ENCODE assay signal across 8 cellular contexts in the genomic region with DNA sequence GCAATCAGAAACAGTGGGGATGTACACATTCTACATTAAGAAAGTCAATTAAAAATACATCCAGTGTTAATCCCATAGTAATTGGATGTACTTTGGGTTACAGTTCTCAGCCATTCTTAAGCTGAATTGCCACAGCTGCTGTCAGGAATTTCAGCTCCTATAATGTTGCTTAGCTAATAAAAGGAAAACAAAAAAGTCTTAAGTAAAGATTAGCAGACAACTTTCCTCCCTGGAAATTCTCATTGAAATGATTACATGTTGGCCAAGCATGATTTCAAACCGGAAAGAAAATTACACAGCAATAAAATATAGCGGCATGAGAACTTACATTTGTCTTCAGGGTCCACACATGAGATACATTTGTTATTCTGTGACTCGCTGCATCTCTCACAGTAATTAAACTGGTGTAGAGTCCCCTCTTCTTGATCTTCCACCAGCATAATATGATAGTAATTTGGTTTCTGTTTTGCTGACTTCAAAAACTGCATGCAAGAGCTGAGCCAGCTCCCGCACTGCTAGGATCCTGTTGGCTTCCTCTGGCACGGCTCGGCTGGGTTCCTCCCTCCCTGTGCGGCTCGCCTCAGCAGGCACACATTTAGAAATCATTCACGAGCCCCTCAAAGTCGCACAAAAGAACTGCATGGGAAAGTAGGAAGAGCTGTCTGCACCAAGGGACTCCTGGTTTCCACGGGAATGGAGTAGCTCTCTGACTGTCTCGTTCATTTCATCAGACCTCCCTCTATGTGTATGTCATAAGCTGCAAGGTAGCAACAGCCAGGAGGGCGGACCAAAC. TPM values are rescaled to one million over a fixed set of nuclear protein-coding genes. Genes with fewer than 3 reads are reported as not detected.
DNase-seq lines count a peak whose midpoint lies in the region; ATAC-seq and TF ChIP-seq lines count a peak whose summit lies in the region.

HTR2A (minus strand) TSS at position 708 of the 793 bp plus-strand sequence. CDS start 1,147 bp downstream, outside the sequence.

- no peaks in the 10 kb centered on the region for H3K36me3 Mint-ChIP-seq in activated CD8-positive, alpha-beta T cell treated with anti-CD3 and anti-CD28 coated beads for 36 hours (ENCODE audit: low read depth)
- H3K36me3 Mint-ChIP-seq in activated CD8-positive, alpha-beta T cell treated with anti-CD3 and anti-CD28 coated beads, Interleukin-2, amount 10 ng/mL, durations not matched to agents 7 days and 5 days (ENCODE audit: low read depth) = no peaks in the 10 kb centered on the region
- no peaks in the 10 kb centered on the region for H3K36me3 Mint-ChIP-seq in immature natural killer cell
- H3K36me3 Mint-ChIP-seq in activated CD8-positive, alpha-beta memory T cell treated with anti-CD3 and anti-CD28 coated beads, Interleukin-2, amount 10 ng/mL, durations not matched to agents 7 days and 5 days = no peaks in the 10 kb centered on the region

- H3K4me1 ChIP-seq in adipocyte (ENCODE audit: control insufficient read depth, insufficient read depth, low read length) = peaks cover 29% of the 10 kb centered on the region

- peaks cover 45% of the 10 kb centered on the region for H3K27me3 Mint-ChIP-seq in activated CD8-positive, alpha-beta T cell treated with anti-CD3 and anti-CD28 coated beads for 36 hours
- H3K27me3 Mint-ChIP-seq in activated CD8-positive, alpha-beta T cell treated with anti-CD3 and anti-CD28 coated beads, Interleukin-2, amount 10 ng/mL, durations not matched to agents 7 days and 5 days (ENCODE audit: low read depth) = peaks cover 56% of the 10 kb centered on the region
- peaks cover 10 to 17% (median 12%) of the 10 kb centered on the region in 3 donors for H3K27me3 Mint-ChIP-seq in immature natural killer cell (ENCODE audit: low read depth in 3 of 3)
- peaks cover 66% of the 10 kb centered on the region for H3K27me3 Mint-ChIP-seq in activated CD8-positive, alpha-beta memory T cell treated with anti-CD3 and anti-CD28 coated beads, Interleukin-2, amount 10 ng/mL, durations not matched to agents 7 days and 5 days

- peak within 1 kb of the TSS; percentile 96 for H3K4me3 ChIP-seq in adipocyte (ENCODE audit: low read length)

- H3K36me3 ChIP-seq in adipocyte (ENCODE audit: control insufficient read depth, insufficient read depth, low read length, severe bottlenecking) = no peaks in the 10 kb centered on the region

- intact Hi-C loops in activated CD8-positive, alpha-beta T cell treated with anti-CD3 and anti-CD28 coated beads for 36 hours (cut with micrococcal nuclease) = no loop called here

- H3K9ac ChIP-seq in adipocyte (ENCODE audit: low read length) = peak within 1 kb of the TSS; percentile 88

- POLR2A ChIA-PET in activated CD8-positive, alpha-beta T cell treated with anti-CD3 and anti-CD28 coated beads for 36 hours (lab: Charles Lee) = no interaction called here
- POLR2A ChIA-PET in activated CD8-positive, alpha-beta T cell treated with anti-CD3 and anti-CD28 coated beads, Interleukin-2, amount 10 ng/mL, durations not matched to agents 7 days and 5 days (lab: Charles Lee) = no interaction called here

- peak; percentile 6 for DNase-seq in activated CD8-positive, alpha-beta T cell treated with anti-CD3 and anti-CD28 coated beads for 36 hours
- DNase-seq in activated CD8-positive, alpha-beta T cell treated with anti-CD3 and anti-CD28 coated beads, Interleukin-2, amount 10 ng/mL, durations not matched to agents 7 days and 5 days = no peak
- DNase-seq in adipocyte (ENCODE audit: low read depth) = peak; percentile 53
- DNase-seq in immature natural killer cell = peak in 1 of 3 donors; percentile 3
- DNase-seq in smooth muscle cell of the brain vasculature (ENCODE audit: low read depth, low spot score) = peak; percentile 28
- no peak for DNase-seq in activated CD8-positive, alpha-beta memory T cell treated with anti-CD3 and anti-CD28 coated beads, Interleukin-2, amount 10 ng/mL, durations not matched to agents 7 days and 5 days
- no peak for DNase-seq in GM19240 (ENCODE audit: insufficient read length, low spot score)
- no peak for DNase-seq in 8988T

- H3K9me3 ChIP-seq in adipocyte (ENCODE audit: control insufficient read depth, low read length) = no peaks in the 10 kb centered on the region

- CTCF ChIA-PET in activated CD8-positive, alpha-beta T cell treated with anti-CD3 and anti-CD28 coated beads for 36 hours (lab: Charles Lee) = no interaction called here
- CTCF ChIA-PET in activated CD8-positive, alpha-beta T cell treated with anti-CD3 and anti-CD28 coated beads, Interleukin-2, amount 10 ng/mL, durations not matched to agents 7 days and 5 days (lab: Charles Lee) = interaction anchor here (0.9 kb wide), 1 partner anchor 48 kb away, joined by 3 read pairs; no protein-coding TSS in a partner anchor
- CTCF ChIA-PET in activated CD8-positive, alpha-beta memory T cell treated with anti-CD3 and anti-CD28 coated beads, Interleukin-2, amount 10 ng/mL, durations not matched to agents 7 days and 5 days (lab: Charles Lee) = interaction anchor here (1.4 kb wide), 1 partner anchor 47 kb away, joined by 3 read pairs; no protein-coding TSS in a partner anchor

- H3K27me3 ChIP-seq in adipocyte (replicated peaks; ENCODE audit: control insufficient read depth, insufficient read depth, low read length) = no peaks in the 10 kb centered on the region

- no peak within 1 kb of the TSS for H3K4me3 Mint-ChIP-seq in activated CD8-positive, alpha-beta T cell treated with anti-CD3 and anti-CD28 coated beads for 36 hours
- H3K4me3 Mint-ChIP-seq in activated CD8-positive, alpha-beta T cell treated with anti-CD3 and anti-CD28 coated beads, Interleukin-2, amount 10 ng/mL, durations not matched to agents 7 days and 5 days = no peak within 1 kb of the TSS
- peak within 1 kb of the TSS; percentile 14 to 60 (median 30) for H3K4me3 Mint-ChIP-seq in immature natural killer cell
- no peak within 1 kb of the TSS for H3K4me3 Mint-ChIP-seq in activated CD8-positive, alpha-beta memory T cell treated with anti-CD3 and anti-CD28 coated beads, Interleukin-2, amount 10 ng/mL, durations not matched to agents 7 days and 5 days

- ATAC-seq in activated CD8-positive, alpha-beta T cell treated with anti-CD3 and anti-CD28 coated beads for 36 hours = no peak
- no peak for ATAC-seq in activated CD8-positive, alpha-beta T cell treated with anti-CD3 and anti-CD28 coated beads, Interleukin-2, amount 10 ng/mL, durations not matched to agents 7 days and 5 days
- no peak for ATAC-seq in activated CD8-positive, alpha-beta memory T cell treated with anti-CD3 and anti-CD28 coated beads, Interleukin-2, amount 10 ng/mL, durations not matched to agents 7 days and 5 days

- H3K9me3 Mint-ChIP-seq in activated CD8-positive, alpha-beta T cell treated with anti-CD3 and anti-CD28 coated beads for 36 hours = no peaks in the 10 kb centered on the region
- no peaks in the 10 kb centered on the region for H3K9me3 Mint-ChIP-seq in activated CD8-positive, alpha-beta T cell treated with anti-CD3 and anti-CD28 coated beads, Interleukin-2, amount 10 ng/mL, durations not matched to agents 7 days and 5 days (ENCODE audit: insufficient read depth)
- H3K9me3 Mint-ChIP-seq in immature natural killer cell = no peaks in the 10 kb centered on the region
- no peaks in the 10 kb centered on the region for H3K9me3 Mint-ChIP-seq in activated CD8-positive, alpha-beta memory T cell treated with anti-CD3 and anti-CD28 coated beads, Interleukin-2, amount 10 ng/mL, durations not matched to agents 7 days and 5 days (ENCODE audit: low read depth)

- no peak for TF ChIP-seq CTCF in activated CD8-positive, alpha-beta T cell treated with anti-CD3 and anti-CD28 coated beads for 36 hours (IDR thresholded peaks at IDR 0.05)

- H3K4me1 Mint-ChIP-seq in activated CD8-positive, alpha-beta T cell treated with anti-CD3 and anti-CD28 coated beads for 36 hours (ENCODE audit: low read depth) = peaks cover 12% of the 10 kb centered on the region
- H3K4me1 Mint-ChIP-seq in activated CD8-positive, alpha-beta T cell treated with anti-CD3 and anti-CD28 coated beads, Interleukin-2, amount 10 ng/mL, durations not matched to agents 7 days and 5 days (ENCODE audit: low read depth) = peaks cover 6% of the 10 kb centered on the region
- H3K4me1 Mint-ChIP-seq in immature natural killer cell = peaks cover 16 to 29% of the 10 kb centered on the region in 2 donors
- H3K4me1 Mint-ChIP-seq in activated CD8-positive, alpha-beta memory T cell treated with anti-CD3 and anti-CD28 coated beads, Interleukin-2, amount 10 ng/mL, durations not matched to agents 7 days and 5 days = peaks cover 13% of the 10 kb centered on the region

- no peak within 1 kb of the TSS for H3K27ac Mint-ChIP-seq in activated CD8-positive, alpha-beta T cell treated with anti-CD3 and anti-CD28 coated beads for 36 hours
- H3K27ac Mint-ChIP-seq in activated CD8-positive, alpha-beta T cell treated with anti-CD3 and anti-CD28 coated beads, Interleukin-2, amount 10 ng/mL, durations not matched to agents 7 days and 5 days = no peak within 1 kb of the TSS
- H3K27ac Mint-ChIP-seq in immature natural killer cell = no peak within 1 kb of the TSS
- no peak within 1 kb of the TSS for H3K27ac Mint-ChIP-seq in activated CD8-positive, alpha-beta memory T cell treated with anti-CD3 and anti-CD28 coated beads, Interleukin-2, amount 10 ng/mL, durations not matched to agents 7 days and 5 days

RNA-seq across cellular contexts. Expression of gene HTR2A, which starts in this region (rescaled TPM):
- total RNA-seq in activated CD8-positive, alpha-beta T cell treated with anti-CD3 and anti-CD28 coated beads for 36 hours = not detected
- not detected for total RNA-seq in activated CD8-positive, alpha-beta T cell treated with anti-CD3 and anti-CD28 coated beads, Interleukin-2, amount 10 ng/mL, durations not matched to agents 7 days and 5 days
- not detected for polyA plus RNA-seq in immature natural killer cell
- total RNA-seq in activated CD8-positive, alpha-beta memory T cell treated with anti-CD3 and anti-CD28 coated beads, Interleukin-2, amount 10 ng/mL, durations not matched to agents 7 days and 5 days = not detected

Comparison
In these comparisons a context has a peak if more than half of its experiments do, and no peak if none do; other contexts are left out.
1. Peak in DNase-seq in activated CD8-positive, alpha-beta T cell treated with anti-CD3 and anti-CD28 coated beads for 36 hours; RNA of the gene not detected or under 1 TPM.
2. DNase-seq: peak in adipocyte (single experiment) and smooth muscle cell of the brain vasculature (single experiment); none in activated CD8-positive, alpha-beta T cell treated with anti-CD3 and anti-CD28 coated beads, Interleukin-2, amount 10 ng/mL, durations not matched to agents 7 days and 5 days (single experiment), activated CD8-positive, alpha-beta memory T cell treated with anti-CD3 and anti-CD28 coated beads, Interleukin-2, amount 10 ng/mL, durations not matched to agents 7 days and 5 days (single experiment), GM19240 (single experiment) and 8988T (single experiment).
3. H3K4me3 Mint-ChIP-seq: peak in immature natural killer cell (5 of 5); none in activated CD8-positive, alpha-beta T cell treated with anti-CD3 and anti-CD28 coated beads for 36 hours (single experiment), activated CD8-positive, alpha-beta T cell treated with anti-CD3 and anti-CD28 coated beads, Interleukin-2, amount 10 ng/mL, durations not matched to agents 7 days and 5 days (single experiment) and activated CD8-positive, alpha-beta memory T cell treated with anti-CD3 and anti-CD28 coated beads, Interleukin-2, amount 10 ng/mL, durations not matched to agents 7 days and 5 days (single experiment).